ENCODE assay signal across 8 cellular contexts in the genomic region with DNA sequence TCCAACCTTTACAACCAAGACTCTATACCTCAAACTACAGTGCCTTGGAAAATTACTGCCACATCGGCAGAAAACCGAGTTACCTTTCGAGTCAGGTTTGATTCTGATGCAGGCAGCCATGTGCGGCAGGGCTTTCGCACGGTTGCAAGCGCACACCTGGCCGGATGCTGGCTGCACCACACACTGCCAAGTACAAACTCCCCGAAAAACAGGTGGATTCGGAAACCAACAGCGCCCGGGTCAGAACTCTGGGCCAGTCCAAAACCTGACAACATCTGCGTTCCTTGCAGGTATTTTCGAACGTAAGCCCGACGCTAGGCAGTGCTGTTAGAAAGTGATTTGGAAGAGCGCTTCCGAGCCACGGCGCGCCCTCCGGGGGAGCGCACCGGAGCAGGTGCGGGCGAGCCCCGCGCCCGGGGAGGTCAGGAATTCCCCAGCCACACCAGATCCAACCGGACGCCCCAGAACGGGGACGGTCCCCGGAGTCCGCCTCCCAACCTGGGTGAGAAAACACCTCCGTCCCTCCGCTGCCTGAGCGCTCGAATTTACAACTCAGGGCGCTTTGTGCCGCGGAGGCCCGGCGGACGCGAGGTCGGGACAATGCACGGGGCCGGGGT. TPM values are rescaled to one million over a fixed set of nuclear protein-coding genes. Genes with fewer than 3 reads are reported as not detected.
DNase-seq lines count a peak whose midpoint lies in the region; ATAC-seq, FAIRE-seq and TF ChIP-seq lines count a peak whose summit lies in the region.

No MANE protein-coding gene starts in this region.

- H2AK5ac ChIP-seq in mesendoderm (ENCODE audit: low read length), result no peak overlapping the region

- DNase-seq in bronchial epithelial cell (ENCODE audit: low read depth), result no peak
- peak; percentile 39 for DNase-seq in mesendoderm
- peak in 1 of 49 donors; percentile 7 for DNase-seq in substantia nigra (lab: John Stamatoyannopoulos, UW)
- DNase-seq in occipital lobe (lab: John Stamatoyannopoulos, UW), result no peak

- no peak overlapping the region for H3K23ac ChIP-seq in mesendoderm (ENCODE audit: low read length)

- no peak overlapping the region for H4K8ac ChIP-seq in mesendoderm (ENCODE audit: low read depth, low read length)

- peaks cover 55% of the 10 kb centered on the region for H3K79me2 ChIP-seq in mesendoderm (ENCODE audit: control insufficient read depth, insufficient read depth, low read length)

- peak overlapping the region; percentile 97 for H3K4me2 ChIP-seq in mesendoderm (ENCODE audit: low read length)

- peaks cover 24% of the 10 kb centered on the region for H3K4me1 ChIP-seq in mesendoderm (ENCODE audit: control insufficient read depth, low read depth, low read length)

- H3K36me3 ChIP-seq in bronchial epithelial cell (ENCODE audit: control insufficient read depth, insufficient read depth, low read length), result no peaks in the 10 kb centered on the region
- H3K36me3 ChIP-seq in mesendoderm (ENCODE audit: control insufficient read depth, insufficient read depth, low read length), result no peaks in the 10 kb centered on the region

- H2BK5ac ChIP-seq in mesendoderm (ENCODE audit: low read length), result no peak overlapping the region

- no peak overlapping the region for H2BK120ac ChIP-seq in mesendoderm (ENCODE audit: low read depth, low read length)

- WGBS in mesendoderm (ENCODE audit: extremely low coverage, insufficient coverage, low lambda C conversion rate), result no CpG with 5 or more reads among the region's 50 CpGs

- no peaks in the 10 kb centered on the region for H3K27me3 ChIP-seq in bronchial epithelial cell (ENCODE audit: control insufficient read depth, insufficient read depth, low read length)
- no peaks in the 10 kb centered on the region for H3K27me3 ChIP-seq in mesendoderm (ENCODE audit: insufficient read depth, low read length, poor library complexity)

- H3K18ac ChIP-seq in mesendoderm (ENCODE audit: low read length), result peak overlapping the region; percentile 100

- H3K4me3 ChIP-seq in bronchial epithelial cell (ENCODE audit: low read depth, low read length), result peak overlapping the region; percentile 70
- peak overlapping the region; percentile 58 for H3K4me3 ChIP-seq in mesendoderm (ENCODE audit: low read length)

- FAIRE-seq in bronchial epithelial cell (lab: Jason Lieb, UNC), result no peak

- ATAC-seq in GM18498 (IDR thresholded peaks at IDR 0.05; ENCODE audit: unreplicated experiment), result peak; percentile 21
- peak; percentile 25 for ATAC-seq in HG03139 (IDR thresholded peaks at IDR 0.05; ENCODE audit: unreplicated experiment)
- ATAC-seq in GM21367 (IDR thresholded peaks at IDR 0.05; ENCODE audit: unreplicated experiment), result no peak

- peak overlapping the region; percentile 95 for H3K56ac ChIP-seq in mesendoderm (ENCODE audit: low read length)

- peak overlapping the region; percentile 93 for H3K4ac ChIP-seq in mesendoderm (ENCODE audit: low read depth, low read length)

- no peak overlapping the region for H2BK15ac ChIP-seq in mesendoderm (replicated peaks; ENCODE audit: low read depth)

- H4K5ac ChIP-seq in mesendoderm (ENCODE audit: low read length), result no peak overlapping the region

- no peak for TF ChIP-seq CTCF in VCaP (conservative IDR thresholded peaks at IDR 0.05)
- no peak for TF ChIP-seq CTCF in bronchial epithelial cell (IDR thresholded peaks at IDR 0.05; ENCODE audit: insufficient read depth, low read length, severe bottlenecking)

- H3K27ac ChIP-seq in VCaP, result peak overlapping the region; percentile 77
- no peak overlapping the region for H3K27ac ChIP-seq in mesendoderm (ENCODE audit: low read depth, low read length)
- peak overlapping the region; percentile 42 for H3K27ac ChIP-seq in substantia nigra (ENCODE audit: low read depth, low read length, poor library complexity, severe bottlenecking)

- H3K9ac ChIP-seq in mesendoderm (ENCODE audit: low read length), result peak overlapping the region; percentile 63

- H3K79me1 ChIP-seq in mesendoderm (ENCODE audit: low read length), result peaks cover 10% of the 10 kb centered on the region

RNA-seq across cellular contexts. Expression of a gene that starts 1.2 kb away (rescaled TPM):
- total RNA-seq in bronchial epithelial cell, result 41.3 and 48.1 TPM in 2 replicates
- 105 TPM for polyA plus RNA-seq in mesendoderm (2013, experiment 1 of 2)
- 105 TPM for polyA plus RNA-seq in mesendoderm (2013, experiment 2 of 2)
- total RNA-seq in occipital lobe, result 90.9 TPM
